In the genomic region with DNA sequence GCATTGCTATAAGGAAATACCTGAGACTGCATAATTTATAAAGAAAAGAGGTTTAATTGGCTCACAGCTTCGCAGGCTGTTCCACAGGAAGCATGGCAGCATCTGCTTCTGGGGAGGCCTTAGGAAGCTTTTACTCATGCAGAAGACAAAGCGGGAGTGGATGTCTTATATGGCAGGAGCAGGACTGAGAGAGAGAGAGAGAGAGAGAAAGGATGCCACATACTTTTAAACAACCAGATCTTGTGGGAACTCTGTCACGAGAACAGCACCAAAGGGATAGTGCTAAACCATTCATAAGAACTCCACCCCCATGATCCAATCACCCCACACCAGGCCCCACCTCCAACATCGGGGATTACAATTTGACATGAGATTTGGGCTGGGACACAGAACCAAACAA, we compare ENCODE assay signal across 29 cellular contexts. TPM values are rescaled to one million over a fixed set of nuclear protein-coding genes. Genes with fewer than 3 reads are reported as not detected.
"Had no signal": no experiment of that assay in that cellular context is flagged by ENCODE, and none has a peak within 500 bp of the region (broad histone marks: within the 10 kb centered on the region; RNA-seq: fewer than 3 reads in every experiment).

No MANE protein-coding gene starts in this region.

- H3K4me1 Mint-ChIP-seq: activated naive CD4-positive, alpha-beta T cell treated with anti-CD3 and anti-CD28 coated beads, Interleukin-2, amount 50 U/mL, for 24 hours had no signal

- H3K27ac ChIP-seq: ascending aorta, body of pancreas, coronary artery, Peyer's patch had no signal

- ATAC-seq: activated CD4-positive, alpha-beta T cell treated with anti-CD3 and anti-CD28 coated beads for 36 hours; activated T-helper 17 cell treated with anti-CD3 and anti-CD28 coated beads, Interleukin-2, amount 50 U/mL, for 72 hours; body of pancreas; T-helper 17 cell had no signal

- H3K27me3 ChIP-seq: ascending aorta, body of pancreas, Peyer's patch had no signal

- H3K4me3 ChIP-seq: ascending aorta, body of pancreas, coronary artery, Peyer's patch had no signal

- H3K9me3 Mint-ChIP-seq: activated B cell treated with CpG ODN at 0.5 μM for 24 hours; activated naive CD4-positive, alpha-beta T cell treated with anti-CD3 and anti-CD28 coated beads, Interleukin-2, amount 50 U/mL, for 24 hours; activated T-helper 17 cell treated with anti-CD3 and anti-CD28 coated beads, Interleukin-2, amount 50 U/mL, for 72 hours had no signal

- H3K4me3 Mint-ChIP-seq: activated B cell treated with CpG ODN at 0.5 μM for 24 hours; activated CD4-positive, alpha-beta memory T cell treated with anti-CD3 and anti-CD28 coated beads, Interleukin-2, amount 10 ng/mL, durations not matched to agents 7 days and 5 days; activated CD4-positive, alpha-beta T cell treated with anti-CD3 and anti-CD28 coated beads for 36 hours; activated naive CD4-positive, alpha-beta T cell treated with anti-CD3 and anti-CD28 coated beads, Interleukin-2, amount 50 U/mL, for 24 hours; activated T-helper 17 cell treated with anti-CD3 and anti-CD28 coated beads, Interleukin-2, amount 50 U/mL, for 72 hours; T-helper 17 cell had no signal

- DNase-seq: activated B cell treated with CpG ODN at 0.5 μM for 24 hours; activated CD4-positive, alpha-beta memory T cell treated with anti-CD3 and anti-CD28 coated beads, Interleukin-2, amount 10 ng/mL, durations not matched to agents 7 days and 5 days; activated CD4-positive, alpha-beta T cell treated with anti-CD3 and anti-CD28 coated beads for 36 hours; activated CD4-positive, alpha-beta T cell treated with anti-CD3 and anti-CD28 coated beads, Interleukin-2, amount 50 U/mL, for 1 hour; activated gamma-delta T cell treated with Interleukin-2 at 50 U/mL for 16 hours; activated T-cell treated with anti-CD3 and anti-CD28 coated beads for 4 hours; activated T-cell treated with anti-CD3 and anti-CD28 coated beads, Interleukin-2, amount 50 U/mL, for 48 hours; amniotic stem cell; body of pancreas; central memory CD4-positive, alpha-beta T cell; Kasumi-1; NCI-H1105 treated with DMSO at 0.1 percent for 48 hours; NCI-H146; NCI-H187 treated with DMSO at 0.1 percent for 48 hours; NCI-H2081 treated with DMSO at 0.1 percent for 48 hours; NCI-H446; NCI-H524 treated with DMSO at 0.1 percent for 48 hours; NCI-H774; Peyer's patch; SHP77 treated with DMSO at 0.1 percent for 48 hours; T-helper 17 cell; T1000 had no signal

- H3K36me3 Mint-ChIP-seq: activated naive CD4-positive, alpha-beta T cell treated with anti-CD3 and anti-CD28 coated beads, Interleukin-2, amount 50 U/mL, for 24 hours had no signal

- H3K4me1 ChIP-seq: ascending aorta, Peyer's patch had no signal

- H3K9me3 ChIP-seq: ascending aorta, body of pancreas, Peyer's patch had no signal

- H3K27me3 Mint-ChIP-seq: activated B cell treated with CpG ODN at 0.5 μM for 24 hours; activated CD4-positive, alpha-beta memory T cell treated with anti-CD3 and anti-CD28 coated beads, Interleukin-2, amount 10 ng/mL, durations not matched to agents 7 days and 5 days had no signal

- H3K27ac Mint-ChIP-seq: activated B cell treated with CpG ODN at 0.5 μM for 24 hours; activated CD4-positive, alpha-beta memory T cell treated with anti-CD3 and anti-CD28 coated beads, Interleukin-2, amount 10 ng/mL, durations not matched to agents 7 days and 5 days; activated CD4-positive, alpha-beta T cell treated with anti-CD3 and anti-CD28 coated beads for 36 hours; activated naive CD4-positive, alpha-beta T cell treated with anti-CD3 and anti-CD28 coated beads, Interleukin-2, amount 50 U/mL, for 24 hours; activated T-helper 17 cell treated with anti-CD3 and anti-CD28 coated beads, Interleukin-2, amount 50 U/mL, for 72 hours; T-helper 17 cell had no signal

- H3K36me3 ChIP-seq: ascending aorta, Peyer's patch had no signal

RNA-seq across cellular contexts. Expression of gene IL1B, which starts 8.8 kb away (rescaled TPM):
- total RNA-seq: activated CD8-positive, alpha-beta memory T cell treated with anti-CD3 and anti-CD28 coated beads for 36 hours; ascending aorta; chondrocyte had no signal

RNA-seq across cellular contexts. Expression of gene IL1A, which starts 43.5 kb away (rescaled TPM):
- total RNA-seq: ascending aorta, body of pancreas, chondrocyte, Peyer's patch, SK-MEL-5 had no signal
